ENCODE assay signal across 8 cellular contexts in genomic region chr3:15098503-15099363, GRCh38. TPM values are rescaled to one million over a fixed set of nuclear protein-coding genes. Genes with fewer than 3 reads are reported as not detected.
DNase-seq lines count a peak whose midpoint lies in the region; ATAC-seq, FAIRE-seq and TF ChIP-seq lines count a peak whose summit lies in the region.

Gene RBSN, minus strand, starts transcription at chr3:15099148. Its CDS starts 3,028 bp downstream, at chr3:15096120.

- H3K4me3 ChIP-seq in WERI-Rb-1 (ENCODE audit: low read depth, low read length) (peak within 1 kb of the TSS; percentile 64), bronchial epithelial cell (ENCODE audit: low read depth, low read length) (peak within 1 kb of the TSS; percentile 89), iPS-20b (ENCODE audit: low read length) (peak within 1 kb of the TSS; percentile 93), skin epidermis (peak within 1 kb of the TSS; percentile 61 to 92 (median 83))

- peak within 1 kb of the TSS; percentile 92; the same call in 1 of the 2 replicates for H3K9ac ChIP-seq in iPS-20b (ENCODE audit: low read depth, low read length)

- peaks cover 23% of the 10 kb centered on the region for H3K36me3 ChIP-seq in WERI-Rb-1
- peaks cover 11% of the 10 kb centered on the region for H3K36me3 ChIP-seq in bronchial epithelial cell (ENCODE audit: control insufficient read depth, insufficient read depth, low read length)
- peaks cover 24% of the 10 kb centered on the region for H3K36me3 ChIP-seq in iPS-20b (ENCODE audit: insufficient read depth, low read depth, low read length)

- H3K27me3 ChIP-seq in WERI-Rb-1 (ENCODE audit: insufficient read depth, low read depth, severe bottlenecking): no peaks in the 10 kb centered on the region
- no peaks in the 10 kb centered on the region for H3K27me3 ChIP-seq in bronchial epithelial cell (ENCODE audit: control insufficient read depth, insufficient read depth, low read length)
- H3K27me3 ChIP-seq in iPS-20b (ENCODE audit: insufficient read depth, low read length): no peaks in the 10 kb centered on the region

- no peak for TF ChIP-seq CTCF in WERI-Rb-1 (IDR thresholded peaks at IDR 0.05; ENCODE audit: low read depth, low read length)
- no peak for TF ChIP-seq CTCF in bronchial epithelial cell (IDR thresholded peaks at IDR 0.05; ENCODE audit: insufficient read depth, low read length, severe bottlenecking)

- peak; percentile 86 for ATAC-seq in GM18868 (IDR thresholded peaks at IDR 0.05; ENCODE audit: unreplicated experiment)
- ATAC-seq in HG03103 (IDR thresholded peaks at IDR 0.05; ENCODE audit: low read depth, unreplicated experiment): peak; percentile 83

- FAIRE-seq in bronchial epithelial cell (lab: Jason Lieb, UNC): no peak

- H3K9me3 ChIP-seq in WERI-Rb-1 (ENCODE audit: severe bottlenecking) (no peaks in the 10 kb centered on the region), iPS-20b (ENCODE audit: insufficient read depth, low read depth, low read length) (no peaks in the 10 kb centered on the region)

- DNase-seq in ACHN: peak; percentile 95
- peak; percentile 96 for DNase-seq in NCI-H2227 (lab: John Stamatoyannopoulos, UW; ENCODE audit: unreplicated experiment)
- DNase-seq in WERI-Rb-1: peak; percentile 96
- DNase-seq in bronchial epithelial cell (ENCODE audit: low read depth): peak; percentile 83

- H3K27ac ChIP-seq in WERI-Rb-1: peak within 1 kb of the TSS; percentile 71
- H3K27ac ChIP-seq in iPS-20b (ENCODE audit: low read length): peak within 1 kb of the TSS; percentile 75
- peak within 1 kb of the TSS; percentile 6 to 96 (median 88) for H3K27ac ChIP-seq in skin epidermis

- in situ Hi-C loops in ACHN (cut with HindIII; ENCODE audit: low pct_ligation_motif_present, low pct_unique_long_range_greater_than_20kb, low sequenced_read_pairs): no loop called here

- H3K4me1 ChIP-seq in iPS-20b (ENCODE audit: insufficient read depth, low read length): peaks cover 4% of the 10 kb centered on the region

RNA-seq across cellular contexts. Expression of gene RBSN, which starts in this region (rescaled TPM):
- 31.5 and 32.9 TPM in 2 replicates for total RNA-seq in bronchial epithelial cell

Comparison
In these comparisons a context has a peak if more than half of its experiments do, and no peak if none do; other contexts are left out.
1. Peak in every context shown above with its lines: DNase-seq, ATAC-seq, H3K4me3 ChIP-seq and H3K27ac ChIP-seq.